In the genomic region with DNA sequence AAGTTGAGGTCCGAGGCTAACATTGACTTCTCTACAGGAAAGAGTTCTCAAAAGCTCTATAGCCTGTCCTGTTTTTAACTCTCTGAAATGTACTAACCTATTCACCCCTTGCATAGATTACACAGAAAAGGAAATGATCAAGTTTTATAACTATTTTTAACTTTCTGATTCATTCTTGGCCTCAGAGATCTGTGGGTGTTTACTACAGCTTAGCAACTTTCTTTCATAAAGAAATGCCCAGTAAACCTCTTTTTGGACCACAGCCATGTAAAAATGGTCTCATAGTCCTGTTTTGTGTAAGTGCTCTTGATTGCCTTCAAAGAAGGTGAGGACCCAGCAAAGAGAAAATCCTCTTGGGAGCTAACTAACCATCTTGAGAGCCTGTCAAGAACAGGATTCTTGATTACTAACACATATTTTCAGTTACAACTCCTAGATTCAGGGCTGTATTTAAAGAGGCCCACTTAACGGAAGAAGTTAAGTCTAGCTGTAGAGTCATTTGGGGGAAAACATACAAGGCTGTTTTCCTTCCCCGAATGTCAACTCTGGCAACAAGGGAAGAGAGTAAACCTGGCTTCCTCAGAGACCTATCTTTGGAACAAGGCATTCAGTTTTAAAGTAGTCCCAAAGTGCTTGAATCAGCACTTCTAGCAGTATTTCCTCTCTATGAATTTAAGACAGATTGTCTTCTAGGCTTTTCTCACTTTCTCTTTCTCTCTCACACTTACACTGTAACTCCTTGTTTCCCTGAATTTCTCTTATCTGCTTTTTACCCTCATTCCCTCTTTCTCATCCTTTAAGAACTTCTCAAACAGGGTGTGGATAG, we compare ENCODE assay signal across 8 cellular contexts.
A peak's percentile ranks its signal among the peaks of the same experiment; 100 is the strongest.
DNase-seq lines count a peak whose midpoint lies in the region; ATAC-seq and TF ChIP-seq lines count a peak whose summit lies in the region.

No MANE protein-coding gene starts in this region.

- DNase-seq in ELR (ENCODE audit: low read depth) (peak; percentile 18), choroid plexus epithelial cell (ENCODE audit: low read depth) (peak; percentile 83), omental fat pad (ENCODE audit: low spot score) (no peak), amygdala (lab: John Stamatoyannopoulos, UW) (no peak), NCI-H526 treated with DMSO at 0.1 percent for 48 hours (lab: John Stamatoyannopoulos, UW) (no peak), germinal center (ENCODE audit: low spot score) (no peak)

- H3K4me3 ChIP-seq in choroid plexus epithelial cell (ENCODE audit: low read depth, low read length): no peak overlapping the region

- TF ChIP-seq CTCF in choroid plexus epithelial cell (conservative IDR thresholded peaks at IDR 0.05; ENCODE audit: low read depth, low read length) (no peak), omental fat pad (IDR thresholded peaks at IDR 0.05) (no peak)

- peak; percentile 88 for ATAC-seq in GM19452 (IDR thresholded peaks at IDR 0.05; ENCODE audit: unreplicated experiment)
- ATAC-seq in HG03280 (IDR thresholded peaks at IDR 0.05; ENCODE audit: unreplicated experiment): peak; percentile 81
- ATAC-seq in omental fat pad (ENCODE audit: low FRiP score): no peak

Comparison
In these comparisons a context has a peak if more than half of its experiments do, and no peak if none do; other contexts are left out.
1. DNase-seq: peak in ELR (single experiment) and choroid plexus epithelial cell (single experiment); none in omental fat pad (single experiment), amygdala (0 of 56), NCI-H526 treated with DMSO at 0.1 percent for 48 hours (single experiment) and germinal center (single experiment).